Comparison of ENCODE assay signal across 9 cellular contexts in genomic region chr4:55854132-55854531, GRCh38. TPM values are rescaled to one million over a fixed set of nuclear protein-coding genes. Genes with fewer than 3 reads are reported as not detected.
DNase-seq lines count a peak whose midpoint lies in the region; ATAC-seq, FAIRE-seq and TF ChIP-seq lines count a peak whose summit lies in the region.
"Had no signal": no experiment of that assay in that cellular context is flagged by ENCODE, and none has a peak within 500 bp of the region (broad histone marks: within the 10 kb centered on the region; RNA-seq: fewer than 3 reads in every experiment).

No MANE protein-coding gene starts in this region.

- no peaks in the 10 kb centered on the region for H3K9me3 ChIP-seq in endothelial cell of umbilical vein (replicated peaks; ENCODE audit: control insufficient read depth, insufficient read depth, low read length)
- H3K9me3 ChIP-seq in ovary = no peaks in the 10 kb centered on the region

- H3K4me1 ChIP-seq in endothelial cell of umbilical vein (ENCODE audit: control insufficient read depth, extremely low read depth, insufficient read depth, low read length) = peaks cover 8% of the 10 kb centered on the region
- H3K4me1 ChIP-seq in ovary (ENCODE audit: insufficient read depth) = peaks cover 5% of the 10 kb centered on the region

- intact Hi-C loops in endothelial cell of umbilical vein (cut with micrococcal nuclease) (no loop called here), ovary (cut with DNase I) (no loop called here)

- H2AFZ ChIP-seq in endothelial cell of umbilical vein (ENCODE audit: low read depth, low read length) = peak overlapping the region; percentile 70

- DNase-seq in ELR (ENCODE audit: low read depth) (peak; percentile 36), NAMALWA (ENCODE audit: low spot score) (peak; percentile 46), endothelial cell of umbilical vein (ENCODE audit: low read depth, low spot score) (peak; percentile 23), ovary (no peak), COLO668 (lab: John Stamatoyannopoulos, UW; ENCODE audit: unreplicated experiment) (no peak), OCI-M1 (lab: John Stamatoyannopoulos, UW) (no peak)

- dilution Hi-C loops in endothelial cell of umbilical vein (cut with MboI; ENCODE audit: extremely low pct_ligation_motif_present, low sequenced_read_pairs) = no loop called here

- H3K27ac ChIP-seq in endothelial cell of umbilical vein (ENCODE audit: insufficient read depth, low read depth, low read length) (peak overlapping the region; percentile 51), ovary (no peak overlapping the region)

- H4K20me1 ChIP-seq in endothelial cell of umbilical vein (replicated peaks; ENCODE audit: control insufficient read depth, extremely low read depth, insufficient read depth, low read length) = no peaks in the 10 kb centered on the region

- 14 to 17% (median 17%) methylated on average over 6 of the region's 6 CpGs for WGBS in ovary, 3 donors

- BruUV-seq in endothelial cell of umbilical vein (replicated peaks; lab: Mats Ljungman, UMichigan) = no TSS peak

- TF ChIP-seq EP300 in ovary (IDR thresholded peaks at IDR 0.05) = no peak

- TF ChIP-seq POLR2A in endothelial cell of umbilical vein (IDR thresholded peaks at IDR 0.05; ENCODE audit: low read depth, low read length) (no peak), ovary (IDR thresholded peaks at IDR 0.05) (no peak)

- TF ChIP-seq CTCF in endothelial cell of umbilical vein (IDR thresholded peaks at IDR 0.05; ENCODE audit: extremely low read depth in 1 of 2, insufficient read depth in 1 of 2, low read depth in 1 of 2, low read length in 2 of 2) (no peak), ovary (IDR thresholded peaks at IDR 0.05) (no peak)

- no peaks in the 10 kb centered on the region for H3K9me1 ChIP-seq in endothelial cell of umbilical vein (replicated peaks; ENCODE audit: control insufficient read depth, extremely low read depth, insufficient read depth, low read length)

- H3K4me2 ChIP-seq in endothelial cell of umbilical vein (ENCODE audit: insufficient read depth, low read length) = peak overlapping the region; percentile 61

- POLR2A ChIA-PET in endothelial cell of umbilical vein (lab: Charles Lee) = interaction anchor here (0.6 to 1.3 kb wide), 3 partner anchors 12 to 883 kb away, joined by 3 to 6 read pairs (median 5); no protein-coding TSS in a partner anchor

- peak overlapping the region; percentile 83 for H3K9ac ChIP-seq in endothelial cell of umbilical vein (replicated peaks; ENCODE audit: extremely low read depth, insufficient read depth, low read length)

- H3K27me3 ChIP-seq in endothelial cell of umbilical vein (ENCODE audit: control insufficient read depth in 2 of 2, insufficient read depth in 2 of 2, low read length in 2 of 2) (peaks cover 16 to 19% of the 10 kb centered on the region in 2 experiments), ovary (no peaks in the 10 kb centered on the region)

- H3K36me3 ChIP-seq in endothelial cell of umbilical vein (ENCODE audit: control insufficient read depth in 2 of 2, extremely low read depth in 1 of 2, insufficient read depth in 2 of 2, low read length in 2 of 2) = peaks cover 0 to 2% of the 10 kb centered on the region in 2 experiments
- no peaks in the 10 kb centered on the region for H3K36me3 ChIP-seq in ovary

- no peak for ATAC-seq in GM21737 (IDR thresholded peaks at IDR 0.05; ENCODE audit: unreplicated experiment)
- ATAC-seq in GM18861 (IDR thresholded peaks at IDR 0.05; ENCODE audit: unreplicated experiment) = no peak

- peaks cover 20% of the 10 kb centered on the region for H3K79me2 ChIP-seq in endothelial cell of umbilical vein (ENCODE audit: control insufficient read depth, insufficient read depth, low read length)

- no peak for FAIRE-seq in endothelial cell of umbilical vein (lab: Jason Lieb, UNC)

- H3K4me3 ChIP-seq in endothelial cell of umbilical vein (replicated peaks in 1 of 3; ENCODE audit: insufficient read depth in 1 of 3, low read depth in 1 of 3, low read length in 3 of 3) (peak overlapping the region; percentile 59 to 79 (median 64)), ovary (peak overlapping the region; percentile 87)

- CTCF ChIA-PET in endothelial cell of umbilical vein (lab: Charles Lee) = interaction anchor here (2.7 kb wide), 1 partner anchor 12 kb away, joined by 22 read pairs; no protein-coding TSS in a partner anchor

TF ChIP-seq in endothelial cell of umbilical vein, 7 proteins besides CTCF, POLR2A, EP300 and RAD21:
- TF ChIP-seq POLR2AphosphoS5 (IDR thresholded peaks at IDR 0.05; ENCODE audit: insufficient read depth, low read depth, low read length) (no peak), EZH2 (IDR thresholded peaks at IDR 0.05; ENCODE audit: borderline replicate concordance, low read depth, low read length, severe bottlenecking) (no peak), GATA2 (IDR thresholded peaks at IDR 0.05; ENCODE audit: insufficient read depth, insufficient read length, low read depth, low read length) (no peak), FOS (IDR thresholded peaks at IDR 0.05; ENCODE audit: borderline replicate concordance, insufficient read depth, low read length) (no peak), JUN (IDR thresholded peaks at IDR 0.05; ENCODE audit: borderline replicate concordance, insufficient read depth, insufficient read length, low read depth) (no peak), MAX (IDR thresholded peaks at IDR 0.05; ENCODE audit: insufficient read depth, insufficient read length) (no peak), MYC (IDR thresholded peaks at IDR 0.05; ENCODE audit: low read depth, low read length) (no peak)

RNA-seq across cellular contexts. Expression of gene EXOC1, which starts 0.7 kb away (rescaled TPM):
- total RNA-seq in endothelial cell of umbilical vein = 30.5 and 33.3 TPM in 2 replicates
- 9.1 and 11.6 TPM in 2 replicates for polyA plus RNA-seq in endothelial cell of umbilical vein
- 17.9 and 18.2 TPM in 2 replicates for polyA plus RNA-seq in endothelial cell of umbilical vein (2011; cell fraction: cytosol; rRNA removed)
- 43.9 and 49.2 TPM in 2 replicates for polyA plus RNA-seq in endothelial cell of umbilical vein (2011; cell fraction: nucleus; rRNA removed)
- 29.5 and 41.6 TPM in 2 replicates for polyA plus RNA-seq in endothelial cell of umbilical vein (2012)
- 25.5 and 32.7 TPM in 2 replicates for polyA minus RNA-seq in endothelial cell of umbilical vein
- 2.9 TPM for polyA minus RNA-seq in endothelial cell of umbilical vein (2011; cell fraction: cytosol; rRNA and poly(A)+ RNA removed)
- polyA minus RNA-seq in endothelial cell of umbilical vein (2011; cell fraction: nucleus; rRNA and poly(A)+ RNA removed) = 25.2 and 25.5 TPM in 2 replicates
- 10 to 100 TPM; 20.1 to 32.7 (median 24.1) TPM for total RNA-seq in ovary
- polyA plus RNA-seq in ovary = 10 to 100 TPM; 14.6 to 26.5 TPM

RNA-seq across cellular contexts. Expression of gene EXOC1L, which starts 34.5 kb away (rescaled TPM):
- total RNA-seq in endothelial cell of umbilical vein = not detected in 2 replicates
- polyA plus RNA-seq in endothelial cell of umbilical vein = not detected in 2 replicates
- not detected in 2 replicates for polyA plus RNA-seq in endothelial cell of umbilical vein (2011; cell fraction: cytosol; rRNA removed)
- polyA plus RNA-seq in endothelial cell of umbilical vein (2011; cell fraction: nucleus; rRNA removed) = not detected in 2 replicates
- not detected in 2 replicates for polyA plus RNA-seq in endothelial cell of umbilical vein (2012)
- polyA minus RNA-seq in endothelial cell of umbilical vein = not detected in 2 replicates
- polyA minus RNA-seq in endothelial cell of umbilical vein (2011; cell fraction: cytosol; rRNA and poly(A)+ RNA removed) = not detected
- not detected in 2 replicates for polyA minus RNA-seq in endothelial cell of umbilical vein (2011; cell fraction: nucleus; rRNA and poly(A)+ RNA removed)
- not detected for total RNA-seq in ovary
- polyA plus RNA-seq in ovary = not detected
- total RNA-seq: HT1080 had no signal

Comparison
In these comparisons a context has a peak if more than half of its experiments do, and no peak if none do; other contexts are left out.
1. DNase-seq: peak in ELR (single experiment), NAMALWA (single experiment) and endothelial cell of umbilical vein (single experiment); none in ovary (0 of 5), COLO668 (single experiment) and OCI-M1 (single experiment).